ENCODE assay signal across 20 cellular contexts in the genomic region with DNA sequence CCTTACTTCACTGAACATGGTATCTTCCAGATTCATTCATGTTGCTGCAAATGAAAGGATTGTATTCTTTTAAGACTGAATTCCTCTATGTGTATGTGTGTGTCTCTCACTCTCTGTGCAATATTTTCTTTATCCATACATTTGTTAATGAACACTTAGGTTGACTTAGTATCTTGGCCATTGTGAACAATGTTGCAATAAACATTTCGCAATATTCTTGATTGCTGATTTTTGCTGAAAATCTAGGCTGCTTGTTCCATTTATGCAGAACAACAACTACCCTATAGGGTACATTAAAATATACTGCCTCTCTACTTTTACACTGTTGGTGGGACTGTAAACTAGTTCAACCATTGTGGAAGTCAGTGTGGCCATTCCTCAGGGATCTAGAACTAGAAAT.
A peak's percentile ranks its signal among the peaks of the same experiment; 100 is the strongest.
DNase-seq lines count a peak whose midpoint lies in the region; ATAC-seq, FAIRE-seq and TF ChIP-seq lines count a peak whose summit lies in the region.
"Had no signal": no experiment of that assay in that cellular context is flagged by ENCODE, and none has a peak within 500 bp of the region (broad histone marks: within the 10 kb centered on the region; RNA-seq: fewer than 3 reads in every experiment).

No MANE protein-coding gene starts in this region.

- H3K36me3 ChIP-seq in HepG2 (replicated peaks in 1 of 2; ENCODE audit: control insufficient read depth in 1 of 2, insufficient read depth in 2 of 2, low read length in 2 of 2) (no peaks in the 10 kb centered on the region), right lobe of liver (no peaks in the 10 kb centered on the region)
- H3K36me3 ChIP-seq: BLaER1 had no signal

- TF ChIP-seq RAD21 in HepG2 (CRISPR knock-in tag; IDR thresholded peaks at IDR 0.05) = no peak

- H3K4me3 ChIP-seq in HepG2 (replicated peaks in 1 of 3; ENCODE audit: insufficient read depth in 1 of 3, low read depth in 2 of 3, low read length in 3 of 3) = no peak overlapping the region
- H3K4me3 ChIP-seq in right lobe of liver = no peak overlapping the region
- no peak overlapping the region for H3K4me3 ChIP-seq in choroid plexus epithelial cell (ENCODE audit: low read depth, low read length)
- H3K4me3 ChIP-seq: BLaER1, GM23338 had no signal

- no peak overlapping the region for H3K27ac ChIP-seq in HepG2 (ENCODE audit: extremely low read length, insufficient read depth, low read length)
- H3K27ac ChIP-seq in right lobe of liver = no peak overlapping the region
- H3K27ac ChIP-seq: BLaER1, HL-60 had no signal

- no peaks in the 10 kb centered on the region for H3K4me1 ChIP-seq in HepG2 (ENCODE audit: insufficient read depth, low read length)
- no peaks in the 10 kb centered on the region for H3K4me1 ChIP-seq in right lobe of liver
- H3K4me1 ChIP-seq: BLaER1 had no signal

- no TSS peak for BruUV-seq in HepG2 (replicated peaks; lab: Mats Ljungman, UMichigan)

- FAIRE-seq in HepG2 (lab: Jason Lieb, UNC) = no peak
- FAIRE-seq: GM12892, GM18507 had no signal

- CTCF ChIA-PET in HepG2 (lab: Yijun Ruan, JAX; ENCODE audit: low intra/inter-chr PET ratio, low total read pairs) = no interaction called here

- POLR2A ChIA-PET in HepG2 (lab: Yijun Ruan, JAX) = no interaction called here

- H2AFZ ChIP-seq in HepG2 (ENCODE audit: low read length) = no peak overlapping the region
- H2AFZ ChIP-seq: GM23338 had no signal

- no peak for TF ChIP-seq CTCF in HepG2 (CRISPR knock-in tag; IDR thresholded peaks at IDR 0.05)
- TF ChIP-seq CTCF in right lobe of liver (IDR thresholded peaks at IDR 0.05) = no peak
- TF ChIP-seq CTCF in choroid plexus epithelial cell (conservative IDR thresholded peaks at IDR 0.05; ENCODE audit: low read depth, low read length) = no peak

- TF ChIP-seq POLR2A in HepG2 (IDR thresholded peaks at IDR 0.05; ENCODE audit: insufficient read depth in 1 of 2, low read depth in 2 of 2, low read length in 2 of 2) (no peak), right lobe of liver (IDR thresholded peaks at IDR 0.05) (no peak)

- no peaks in the 10 kb centered on the region for H4K20me1 ChIP-seq in HepG2 (ENCODE audit: insufficient read depth, low read length)
- H4K20me1 ChIP-seq: BLaER1 had no signal

- no peaks in the 10 kb centered on the region for H3K79me2 ChIP-seq in HepG2 (ENCODE audit: insufficient read depth, low read length)

- H3K9me3 ChIP-seq in HepG2 (ENCODE audit: low read length) (no peaks in the 10 kb centered on the region), right lobe of liver (no peaks in the 10 kb centered on the region)
- H3K9me3 ChIP-seq: BLaER1 had no signal

- DNase-seq in HepG2 (ENCODE audit: low spot score) (no peak), right lobe of liver (no peak), choroid plexus epithelial cell (ENCODE audit: low read depth) (peak; percentile 6), renal cortical epithelial cell (ENCODE audit: low read depth) (peak; percentile 1), NCI-H524 treated with DMSO at 0.1 percent for 48 hours (lab: John Stamatoyannopoulos, UW) (no peak)
- DNase-seq in stimulated activated CD4-positive, alpha-beta T cell treated with anti-CD3 and anti-CD28 coated beads, Interleukin-2, amount 100 ng/mL, for 24 hours = no peak
- DNase-seq: 8988T; CD4-positive, alpha-beta memory T cell; DMS153; DMS79; GDM1; H7; HFFc6 had no signal

- no peak overlapping the region for H3K4me2 ChIP-seq in HepG2 (ENCODE audit: low read depth, low read length)
- H3K4me2 ChIP-seq: BLaER1, GM23338 had no signal

- no peak for ATAC-seq in HepG2
- no peak for ATAC-seq in right lobe of liver
- ATAC-seq in GM18520 (IDR thresholded peaks at IDR 0.05; ENCODE audit: unreplicated experiment) = no peak
- ATAC-seq: GM23338, HCT116 had no signal

- TF ChIP-seq EP300 in HepG2 (IDR thresholded peaks at IDR 0.05; ENCODE audit: low read depth in 2 of 2, low read length in 2 of 2) (no peak), HepG2 (CRISPR knock-in tag; IDR thresholded peaks at IDR 0.05; ENCODE audit: borderline replicate concordance) (no peak)

- in situ Hi-C loops in HepG2 (cut with HindIII; ENCODE audit: extremely low pct_ligation_motif_present, low pct_unique_long_range_greater_than_20kb) = no loop called here

- H3K9ac ChIP-seq in HepG2 (ENCODE audit: insufficient read depth, low read depth, low read length) = no peak overlapping the region
- H3K9ac ChIP-seq: BLaER1 had no signal

- H3K27me3 ChIP-seq in HepG2 (ENCODE audit: control insufficient read depth in 1 of 2, insufficient read depth in 2 of 2, low read length in 2 of 2) = no peaks in the 10 kb centered on the region
- no peaks in the 10 kb centered on the region for H3K27me3 ChIP-seq in right lobe of liver
- H3K27me3 ChIP-seq: BLaER1 had no signal

- intact Hi-C loops in HepG2 (cut with micrococcal nuclease; ENCODE audit: unreplicated experiment) = no loop called here
- intact Hi-C loops in right lobe of liver (cut with DNase I) = no loop called here

- 0% methylated on average over 1 of the region's 1 CpG for WGBS in HepG2 (ENCODE audit: low lambda C conversion rate)
- 77% methylated on average over 1 of the region's 1 CpG for WGBS in right lobe of liver (ENCODE audit: insufficient coverage, low coverage, low lambda C conversion rate, missing lambda C conversion rate)

TF ChIP-seq in HepG2, 621 proteins besides CTCF, POLR2A, EP300 and RAD21:
- TF ChIP-seq CCAR2 (optimal IDR thresholded peaks at IDR 0.05; ENCODE audit: low read depth, low read length) (no peak), CEBPB (IDR thresholded peaks at IDR 0.05; ENCODE audit: borderline replicate concordance, low read depth, low read length) (peak; percentile 80)

Comparison
In these comparisons a context has a peak if more than half of its experiments do, and no peak if none do; other contexts are left out.
1. DNase-seq: peak in choroid plexus epithelial cell (single experiment) and renal cortical epithelial cell (single experiment); none in HepG2 (single experiment), right lobe of liver (0 of 3), stimulated activated CD4-positive, alpha-beta T cell treated with anti-CD3 and anti-CD28 coated beads, Interleukin-2, amount 100 ng/mL, for 24 hours (0 of 2) and NCI-H524 treated with DMSO at 0.1 percent for 48 hours (single experiment).